25 cellular contexts compared by ENCODE assay signal in genomic region chr3:84522893-84523292, GRCh38.
"Had no signal": no experiment of that assay in that cellular context is flagged by ENCODE, and none has a peak within 500 bp of the region (broad histone marks: within the 10 kb centered on the region; RNA-seq: fewer than 3 reads in every experiment).

No MANE protein-coding gene starts in this region.

- H3K9me3 ChIP-seq: colonic mucosa, gastrocnemius medialis had no signal

- DNase-seq: colonic mucosa; cortex of kidney; dermis blood vessel endothelial cell; dorsolateral prefrontal cortex; effector CD4-positive, alpha-beta T cell; effector CD8-positive, alpha-beta T cell; effector memory CD4-positive, alpha-beta T cell; effector memory CD8-positive, alpha-beta T cell; endodermal cell; erythroblast; esophagus squamous epithelium; foreskin fibroblast; foreskin keratinocyte; foreskin melanocyte; gastrocnemius medialis; glutamatergic neuron; head of caudate nucleus; heart left ventricle; heart right ventricle had no signal

- ATAC-seq: effector memory CD8-positive, alpha-beta T cell; esophagus mucosa; foreskin keratinocyte; gastrocnemius medialis; gastroesophageal sphincter; heart left ventricle; heart right ventricle had no signal

- H3K27ac ChIP-seq: colonic mucosa, coronary artery, dorsolateral prefrontal cortex, epithelial cell of prostate, esophagus muscularis mucosa, esophagus squamous epithelium, foreskin keratinocyte, gastrocnemius medialis, gastroesophageal sphincter, heart left ventricle, heart right ventricle had no signal

- H3K4me1 Mint-ChIP-seq: endodermal cell had no signal

- H3K4me3 Mint-ChIP-seq: dendritic cell treated with granulocyte-macrophage colony-stimulating factor and Interleukin-4, amounts not matched to agents 40 ng/mL and 50 ng/mL, for 4 days; effector memory CD8-positive, alpha-beta T cell; endodermal cell had no signal

- H3K36me3 ChIP-seq: colonic mucosa, esophagus muscularis mucosa, esophagus squamous epithelium, gastrocnemius medialis, gastroesophageal sphincter, heart left ventricle, heart right ventricle had no signal

- H3K4me1 ChIP-seq: colonic mucosa, esophagus muscularis mucosa, esophagus squamous epithelium, foreskin keratinocyte, gastrocnemius medialis, gastroesophageal sphincter, heart left ventricle, heart right ventricle had no signal

- H3K27ac Mint-ChIP-seq: dendritic cell treated with granulocyte-macrophage colony-stimulating factor and Interleukin-4, amounts not matched to agents 40 ng/mL and 50 ng/mL, for 4 days; effector memory CD8-positive, alpha-beta T cell; endodermal cell had no signal

- H3K27me3 ChIP-seq: colonic mucosa, esophagus muscularis mucosa, esophagus squamous epithelium, foreskin keratinocyte, gastrocnemius medialis, gastroesophageal sphincter, heart left ventricle, heart right ventricle had no signal

- H3K4me3 ChIP-seq: colonic mucosa, coronary artery, dorsolateral prefrontal cortex, esophagus muscularis mucosa, esophagus squamous epithelium, gastrocnemius medialis, gastroesophageal sphincter, heart left ventricle, heart right ventricle had no signal

- H3K27me3 Mint-ChIP-seq: dendritic cell treated with granulocyte-macrophage colony-stimulating factor and Interleukin-4, amounts not matched to agents 40 ng/mL and 50 ng/mL, for 4 days; effector memory CD8-positive, alpha-beta T cell had no signal
